Comparison of ENCODE assay signal across 9 cellular contexts in genomic region chr16:12458591-12459400, GRCh38.
A peak's percentile ranks its signal among the peaks of the same experiment; 100 is the strongest.
DNase-seq lines count a peak whose midpoint lies in the region; ATAC-seq and FAIRE-seq lines count a peak whose summit lies in the region.
"Had no signal": no experiment of that assay in that cellular context is flagged by ENCODE, and none has a peak within 500 bp of the region (broad histone marks: within the 10 kb centered on the region; RNA-seq: fewer than 3 reads in every experiment).

No MANE protein-coding gene starts in this region.

- H3K36me3 Mint-ChIP-seq in activated T-helper 2 cell treated with anti-CD3 and anti-CD28 coated beads, Interferon-gamma antibody, Interleukin-2, Interleukin-4, amounts not matched to agents 10 μg/mL and 5 μg/mL and 100 μg/mL, durations not matched to agents 14 hours and 24 hours and 36 hours (ENCODE audit: low read depth) = no peaks in the 10 kb centered on the region

- intact Hi-C loops in activated T-helper 2 cell treated with anti-CD3 and anti-CD28 coated beads, Interferon-gamma antibody, Interleukin-2, Interleukin-4, amounts not matched to agents 10 μg/mL and 5 μg/mL and 100 μg/mL, durations not matched to agents 14 hours and 24 hours and 36 hours (cut with micrococcal nuclease) = no loop called here

- no peaks in the 10 kb centered on the region for H3K27me3 Mint-ChIP-seq in activated T-helper 2 cell treated with anti-CD3 and anti-CD28 coated beads, Interferon-gamma antibody, Interleukin-2, Interleukin-4, amounts not matched to agents 10 μg/mL and 5 μg/mL and 100 μg/mL, durations not matched to agents 14 hours and 24 hours and 36 hours (ENCODE audit: low read depth)

- H3K27ac Mint-ChIP-seq in activated T-helper 2 cell treated with anti-CD3 and anti-CD28 coated beads, Interferon-gamma antibody, Interleukin-2, Interleukin-4, amounts not matched to agents 10 μg/mL and 5 μg/mL and 100 μg/mL, durations not matched to agents 14 hours and 24 hours and 36 hours = peak overlapping the region; percentile 80

- peaks cover 14% of the 10 kb centered on the region for H3K4me1 Mint-ChIP-seq in activated T-helper 2 cell treated with anti-CD3 and anti-CD28 coated beads, Interferon-gamma antibody, Interleukin-2, Interleukin-4, amounts not matched to agents 10 μg/mL and 5 μg/mL and 100 μg/mL, durations not matched to agents 14 hours and 24 hours and 36 hours (ENCODE audit: low read depth)

- no peak for DNase-seq in activated T-helper 2 cell treated with anti-CD3 and anti-CD28 coated beads, Interferon-gamma antibody, Interleukin-2, Interleukin-4, amounts not matched to agents 10 μg/mL and 5 μg/mL and 100 μg/mL, durations not matched to agents 14 hours and 24 hours and 36 hours (ENCODE audit: low spot score)
- peak; percentile 57 for DNase-seq in pons (ENCODE audit: low spot score)
- DNase-seq in HTR-8/SVneo (ENCODE audit: insufficient read length, low spot score) = no peak
- no peak for DNase-seq in epidermal melanocyte (ENCODE audit: insufficient read length, low spot score)
- no peak for DNase-seq in cortex of kidney (lab: John Stamatoyannopoulos, UW)
- DNase-seq: NCI-H2029 had no signal

- no peak for FAIRE-seq in HTR-8/SVneo (lab: Jason Lieb, UNC)

- ATAC-seq in GM18502 (IDR thresholded peaks at IDR 0.05; ENCODE audit: poor library complexity, unreplicated experiment) = peak; percentile 56
- peak; percentile 20 for ATAC-seq in HG03571 (IDR thresholded peaks at IDR 0.05; ENCODE audit: unreplicated experiment)
- no peak for ATAC-seq in GM21515 (IDR thresholded peaks at IDR 0.05; ENCODE audit: unreplicated experiment)

- H3K4me3 Mint-ChIP-seq in activated T-helper 2 cell treated with anti-CD3 and anti-CD28 coated beads, Interferon-gamma antibody, Interleukin-2, Interleukin-4, amounts not matched to agents 10 μg/mL and 5 μg/mL and 100 μg/mL, durations not matched to agents 14 hours and 24 hours and 36 hours (ENCODE audit: low read depth) = peak overlapping the region; percentile 54

- H3K9me3 Mint-ChIP-seq in activated T-helper 2 cell treated with anti-CD3 and anti-CD28 coated beads, Interferon-gamma antibody, Interleukin-2, Interleukin-4, amounts not matched to agents 10 μg/mL and 5 μg/mL and 100 μg/mL, durations not matched to agents 14 hours and 24 hours and 36 hours = no peaks in the 10 kb centered on the region
